In genomic region chr16:56616608-56617211, GRCh38 we compare ENCODE assay signal across 1 cellular context.
TF ChIP-seq lines count a peak whose summit lies in the region.

No MANE protein-coding gene starts in this region.

TF ChIP-seq in HepG2, 621 proteins besides CTCF, POLR2A, EP300 and RAD21:
- TF ChIP-seq, protein P1, sequence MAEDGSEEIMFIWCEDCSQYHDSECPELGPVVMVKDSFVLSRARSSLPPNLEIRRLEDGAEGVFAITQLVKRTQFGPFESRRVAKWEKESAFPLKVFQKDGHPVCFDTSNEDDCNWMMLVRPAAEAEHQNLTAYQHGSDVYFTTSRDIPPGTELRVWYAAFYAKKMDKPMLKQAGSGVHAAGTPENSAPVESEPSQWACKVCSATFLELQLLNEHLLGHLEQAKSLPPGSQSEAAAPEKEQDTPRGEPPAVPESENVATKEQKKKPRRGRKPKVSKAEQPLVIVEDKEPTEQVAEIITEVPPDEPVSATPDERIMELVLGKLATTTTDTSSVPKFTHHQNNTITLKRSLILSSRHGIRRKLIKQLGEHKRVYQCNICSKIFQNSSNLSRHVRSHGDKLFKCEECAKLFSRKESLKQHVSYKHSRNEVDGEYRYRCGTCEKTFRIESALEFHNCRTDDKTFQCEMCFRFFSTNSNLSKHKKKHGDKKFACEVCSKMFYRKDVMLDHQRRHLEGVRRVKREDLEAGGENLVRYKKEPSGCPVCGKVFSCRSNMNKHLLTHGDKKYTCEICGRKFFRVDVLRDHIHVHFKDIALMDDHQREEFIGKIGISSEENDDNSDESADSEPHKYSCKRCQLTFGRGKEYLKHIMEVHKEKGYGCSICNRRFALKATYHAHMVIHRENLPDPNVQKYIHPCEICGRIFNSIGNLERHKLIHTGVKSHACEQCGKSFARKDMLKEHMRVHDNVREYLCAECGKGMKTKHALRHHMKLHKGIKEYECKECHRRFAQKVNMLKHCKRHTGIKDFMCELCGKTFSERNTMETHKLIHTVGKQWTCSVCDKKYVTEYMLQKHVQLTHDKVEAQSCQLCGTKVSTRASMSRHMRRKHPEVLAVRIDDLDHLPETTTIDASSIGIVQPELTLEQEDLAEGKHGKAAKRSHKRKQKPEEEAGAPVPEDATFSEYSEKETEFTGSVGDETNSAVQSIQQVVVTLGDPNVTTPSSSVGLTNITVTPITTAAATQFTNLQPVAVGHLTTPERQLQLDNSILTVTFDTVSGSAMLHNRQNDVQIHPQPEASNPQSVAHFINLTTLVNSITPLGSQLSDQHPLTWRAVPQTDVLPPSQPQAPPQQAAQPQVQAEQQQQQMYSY (CRISPR knock-in tag; IDR thresholded peaks at IDR 0.05) = peak; percentile 59
- 0 out of 2 replicates have a peak, but pooled peaks have one; percentile 12 for TF ChIP-seq CEBPB (IDR thresholded peaks at IDR 0.05; ENCODE audit: borderline replicate concordance, low read depth, low read length)
- no peak for TF ChIP-seq TSC22D2 (CRISPR knock-in tag; IDR thresholded peaks at IDR 0.05; ENCODE audit: borderline replicate concordance)
- no peak for TF ChIP-seq SP5 (CRISPR knock-in tag; IDR thresholded peaks at IDR 0.05; ENCODE audit: borderline replicate concordance, low read depth)
- no peak for TF ChIP-seq MNT (IDR thresholded peaks at IDR 0.05)
- no peak for TF ChIP-seq ZNF224 (CRISPR knock-in tag; IDR thresholded peaks at IDR 0.05)
